ENCODE assay signal across 20 cellular contexts in genomic region chr6:33964387-33964786, GRCh38.
DNase-seq lines count a peak whose midpoint lies in the region; ATAC-seq and TF ChIP-seq lines count a peak whose summit lies in the region.
"Had no signal": no experiment of that assay in that cellular context is flagged by ENCODE, and none has a peak within 500 bp of the region (broad histone marks: within the 10 kb centered on the region; RNA-seq: fewer than 3 reads in every experiment).

No MANE protein-coding gene starts in this region.

- H3K9me3 ChIP-seq in heart right ventricle (peaks cover 0 to 10% (median 0%) of the 10 kb centered on the region in 11 donors), endodermal cell (ENCODE audit: control insufficient read depth, low read length) (no peaks in the 10 kb centered on the region)
- H3K9me3 ChIP-seq: A549, BE2C had no signal

- H3K4me1 Mint-ChIP-seq in endodermal cell: no peaks in the 10 kb centered on the region
- H3K4me1 Mint-ChIP-seq: CD14-positive monocyte; CD4-positive, alpha-beta memory T cell; CD4-positive, CD25-positive, alpha-beta regulatory T cell; CD8-positive, alpha-beta memory T cell had no signal

- in situ Hi-C loops in ACHN (cut with HindIII; ENCODE audit: low pct_ligation_motif_present, low pct_unique_long_range_greater_than_20kb, low sequenced_read_pairs): no loop called here

- no peak for TF ChIP-seq CTCF in heart right ventricle (IDR thresholded peaks at IDR 0.05)
- TF ChIP-seq CTCF in endodermal cell (conservative IDR thresholded peaks at IDR 0.05): no peak

- H3K4me1 ChIP-seq in heart right ventricle (peaks cover 0 to 4% (median 0%) of the 10 kb centered on the region in 9 donors), endodermal cell (ENCODE audit: control insufficient read depth, insufficient read depth, low read length) (no peaks in the 10 kb centered on the region)
- H3K4me1 ChIP-seq: A549, BE2C had no signal

- H3K36me3 Mint-ChIP-seq in endodermal cell (ENCODE audit: low read depth): no peaks in the 10 kb centered on the region
- H3K36me3 Mint-ChIP-seq: CD14-positive monocyte; CD4-positive, alpha-beta memory T cell had no signal

- no peak overlapping the region for H3K4me3 Mint-ChIP-seq in endodermal cell
- H3K4me3 Mint-ChIP-seq: CD14-positive monocyte; CD4-positive, alpha-beta memory T cell; CD4-positive, CD25-positive, alpha-beta regulatory T cell; CD8-positive, alpha-beta memory T cell had no signal

- H3K9ac ChIP-seq in endodermal cell (ENCODE audit: extremely low read depth, low read length, poor library complexity, severe bottlenecking): no peak overlapping the region
- H3K9ac ChIP-seq: BLaER1 had no signal

- DNase-seq in cardiac septum (ENCODE audit: low spot score) (peak; percentile 12), heart right ventricle (no peak), endodermal cell (peak; percentile 7), ACHN (no peak), DMS79 (lab: John Stamatoyannopoulos, UW) (no peak)
- DNase-seq: BE2C; C1 segment of cervical spinal cord; CD4-positive, alpha-beta memory T cell; CD4-positive, CD25-positive, alpha-beta regulatory T cell; COR-L47; DMS 273 treated with DMSO at 0.1 percent for 48 hours; DMS153; DMS53; DMS79 treated with DMSO at 0.1 percent for 48 hours; GF-D8 had no signal

- intact Hi-C loops in cardiac septum (cut with DNase I): no loop called here
- intact Hi-C loops in heart right ventricle (cut with DNase I): no loop called here

- H3K27me3 ChIP-seq in heart right ventricle (peaks cover 0 to 89% (median 68%) of the 10 kb centered on the region in 7 donors), endodermal cell (ENCODE audit: control insufficient read depth, insufficient read depth, low read length, poor library complexity, severe bottlenecking) (no peaks in the 10 kb centered on the region)
- H3K27me3 ChIP-seq: BE2C, BLaER1 had no signal

- no peak overlapping the region for H3K4me3 ChIP-seq in heart right ventricle
- no peak overlapping the region for H3K4me3 ChIP-seq in endodermal cell (ENCODE audit: low read length)
- H3K4me3 ChIP-seq: A549, BLaER1 had no signal

- H3K27ac ChIP-seq in heart right ventricle (no peak overlapping the region), endodermal cell (ENCODE audit: low read depth, low read length) (no peak overlapping the region)
- H3K27ac ChIP-seq: 22Rv1, A549, BLaER1 had no signal

- no peak for ATAC-seq in heart right ventricle
- ATAC-seq: A549 had no signal

- WGBS in heart right ventricle, 2 donors: 70 to 84% methylated on average over 3 of the region's 3 CpGs
- 98 to 100% methylated on average over 1 to 3 of the region's 3 CpGs for WGBS in endodermal cell (ENCODE audit: insufficient coverage in 1 of 2, insufficient read length in 1 of 2), 2 experiments

- H3K9me3 Mint-ChIP-seq in endodermal cell: peaks cover 3% of the 10 kb centered on the region

- H3K27me3 Mint-ChIP-seq in endodermal cell (ENCODE audit: insufficient read depth): peaks cover 23% of the 10 kb centered on the region

- no peaks in the 10 kb centered on the region for H3K36me3 ChIP-seq in heart right ventricle
- no peaks in the 10 kb centered on the region for H3K36me3 ChIP-seq in endodermal cell (ENCODE audit: control insufficient read depth, insufficient read depth, low read length)
- H3K36me3 ChIP-seq: BE2C, BLaER1 had no signal

- no peak overlapping the region for H3K27ac Mint-ChIP-seq in endodermal cell
- H3K27ac Mint-ChIP-seq: CD4-positive, alpha-beta memory T cell; CD4-positive, CD25-positive, alpha-beta regulatory T cell; CD8-positive, alpha-beta memory T cell had no signal

Comparison
In these comparisons a context has a peak if more than half of its experiments do, and no peak if none do; other contexts are left out.
1. DNase-seq: peak in cardiac septum (single experiment) and endodermal cell (single experiment); none in heart right ventricle (0 of 2), ACHN (single experiment) and DMS79 (single experiment).